In the genomic region with DNA sequence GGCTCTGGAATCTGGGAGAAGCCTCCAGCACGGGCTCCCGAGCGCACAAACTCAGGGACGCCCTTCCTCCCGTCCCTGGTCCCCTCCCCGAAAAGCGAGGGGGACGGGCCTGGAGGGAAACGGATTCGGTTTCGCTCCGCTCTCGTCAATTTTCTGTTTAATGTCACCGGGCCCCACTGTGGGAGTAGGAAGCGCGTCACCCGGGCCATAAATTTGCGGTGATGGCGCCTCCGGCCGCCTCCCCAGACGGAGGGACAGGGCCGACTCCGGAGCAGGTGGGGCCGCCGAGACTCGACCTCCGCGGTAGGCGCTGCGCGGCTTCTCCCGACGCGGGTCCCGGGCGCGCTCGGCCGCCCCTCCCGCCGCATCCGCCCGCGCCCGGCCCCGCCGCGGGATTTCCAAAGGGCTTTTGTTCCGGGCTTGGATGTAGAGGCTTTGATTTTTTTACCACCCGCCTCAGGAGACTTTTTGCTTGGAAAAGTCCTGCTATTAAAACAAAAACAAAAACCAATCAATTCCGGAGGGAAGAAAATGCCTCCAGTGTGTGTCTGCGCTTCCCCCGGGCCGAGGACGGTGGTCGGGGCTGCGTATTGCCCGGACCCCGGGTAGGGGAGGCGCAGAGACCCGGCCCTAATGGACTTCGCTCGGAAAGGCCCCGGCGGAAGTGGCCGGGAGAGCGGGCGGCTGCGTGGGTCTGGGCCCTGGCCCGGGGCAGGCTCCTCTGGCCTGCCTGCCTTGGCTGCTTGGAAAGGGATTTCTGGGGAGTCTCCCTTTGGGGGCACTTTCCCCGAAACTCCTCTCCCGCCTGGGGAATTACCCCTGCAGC, we compare ENCODE assay signal across 8 cellular contexts. TPM values are rescaled to one million over a fixed set of nuclear protein-coding genes. Genes with fewer than 3 reads are reported as not detected.
DNase-seq lines count a peak whose midpoint lies in the region; ATAC-seq, FAIRE-seq and TF ChIP-seq lines count a peak whose summit lies in the region.

No MANE protein-coding gene starts in this region.

- H3K18ac ChIP-seq in neuronal stem cell (ENCODE audit: low read length), result peak overlapping the region; percentile 99

- H3K9me3 ChIP-seq in neuronal stem cell (replicated peaks in 1 of 2; ENCODE audit: control insufficient read depth in 2 of 2, insufficient read depth in 1 of 2, low read depth in 1 of 2, low read length in 2 of 2), result peaks cover 0 to 2% of the 10 kb centered on the region in 2 donors

- H2BK15ac ChIP-seq in neuronal stem cell (ENCODE audit: low read length), result peak overlapping the region; percentile 98

- H4K8ac ChIP-seq in neuronal stem cell (ENCODE audit: low read depth, low read length), result no peak overlapping the region

- peak overlapping the region; percentile 82 for H2AFZ ChIP-seq in neuronal stem cell (ENCODE audit: low read length)

- H2BK12ac ChIP-seq in neuronal stem cell (ENCODE audit: low read length), result peak overlapping the region; percentile 88

- no peak for FAIRE-seq in frontal cortex (lab: Jason Lieb, UNC)

- H3K4me3 Mint-ChIP-seq in CD14-positive monocyte, result peak overlapping the region; percentile 84 to 88
- H3K4me3 Mint-ChIP-seq in IgD-negative memory B cell, result peak overlapping the region; percentile 72 to 82 (median 79)

- H3K4ac ChIP-seq in neuronal stem cell (ENCODE audit: low read length), result peak overlapping the region; percentile 80

- peak overlapping the region; percentile 95 for H3K23ac ChIP-seq in neuronal stem cell (ENCODE audit: low read depth, low read length, poor library complexity)

- peaks cover 6 to 8% of the 10 kb centered on the region in 2 donors for H3K36me3 ChIP-seq in neuronal stem cell (replicated peaks in 1 of 2; ENCODE audit: control insufficient read depth in 2 of 2, insufficient read depth in 2 of 2, low read length in 2 of 2)
- no peaks in the 10 kb centered on the region for H3K36me3 ChIP-seq in urinary bladder (ENCODE audit: insufficient read depth)

- peak overlapping the region; percentile 26 for H3K27ac ChIP-seq in neuronal stem cell (replicated peaks; ENCODE audit: low read length)
- peak overlapping the region; percentile 95 for H3K27ac ChIP-seq in urinary bladder (ENCODE audit: low read depth)

- H3K27me3 ChIP-seq in neuronal stem cell (ENCODE audit: control insufficient read depth in 3 of 3, insufficient read depth in 3 of 3, low read depth in 1 of 3, low read length in 3 of 3), result peaks cover 0 to 32% (median 0%) of the 10 kb centered on the region in 3 experiments

- no CpG with 5 or more reads among the region's 73 CpGs for WGBS in neuronal stem cell (ENCODE audit: extremely low coverage in 2 of 2, insufficient read length in 2 of 2, insufficient replicate concordance in 1 of 2), 2 donors
- WGBS in urinary bladder, result 8% methylated on average over 73 of the region's 73 CpGs

- no peak overlapping the region for H4K91ac ChIP-seq in neuronal stem cell (ENCODE audit: low read depth, low read length, poor library complexity)

- H3K4me2 ChIP-seq in neuronal stem cell (ENCODE audit: insufficient read depth, low read length, poor library complexity, severe bottlenecking), result peak overlapping the region; percentile 100

- DNase-seq in CD14-positive monocyte (ENCODE audit: low spot score) (no peak), frontal cortex (ENCODE audit: low spot score in 2 of 2) (peak; percentile 75 to 78), neuronal stem cell (ENCODE audit: low spot score) (no peak), cerebellar cortex (ENCODE audit: low spot score) (no peak)
- peak; percentile 64 to 70 for DNase-seq in activated T-cell treated with anti-CD3 and anti-CD28 coated beads, Interleukin-2, amount 50 U/mL, for 48 hours

- H3K36me3 Mint-ChIP-seq in CD14-positive monocyte (peaks cover 11 to 13% of the 10 kb centered on the region in 2 donors), IgD-negative memory B cell (no peaks in the 10 kb centered on the region)

- H3K27ac Mint-ChIP-seq in CD14-positive monocyte (peak overlapping the region; percentile 59 to 89 (median 85)), IgD-negative memory B cell (peak overlapping the region in 1 of 3 donors; percentile 71)

- H3K9ac ChIP-seq in neuronal stem cell (ENCODE audit: low read depth, low read length, poor library complexity), result peak overlapping the region; percentile 91

- H2BK5ac ChIP-seq in neuronal stem cell (ENCODE audit: low read length), result peak overlapping the region; percentile 76

- peak overlapping the region; percentile 53 for H2BK120ac ChIP-seq in neuronal stem cell (ENCODE audit: low read depth, low read length)

- ATAC-seq in GM18520 (IDR thresholded peaks at IDR 0.05; ENCODE audit: unreplicated experiment), result no peak

- H3K79me1 ChIP-seq in neuronal stem cell (ENCODE audit: low read depth, low read length), result peaks cover 12% of the 10 kb centered on the region

- H3K27me3 Mint-ChIP-seq in CD14-positive monocyte (ENCODE audit: low read depth in 3 of 3), result peaks cover 20 to 52% (median 21%) of the 10 kb centered on the region in 3 donors
- H3K27me3 Mint-ChIP-seq in IgD-negative memory B cell, result peaks cover 56% of the 10 kb centered on the region

- H3K4me1 Mint-ChIP-seq in CD14-positive monocyte (peaks cover 38% of the 10 kb centered on the region), IgD-negative memory B cell (no peaks in the 10 kb centered on the region)

- H3K4me1 ChIP-seq in neuronal stem cell (ENCODE audit: control insufficient read depth in 2 of 2, insufficient read depth in 1 of 2, low read depth in 1 of 2, low read length in 2 of 2) (peaks cover 53 to 55% of the 10 kb centered on the region in 2 donors), urinary bladder (ENCODE audit: insufficient read depth) (peaks cover 3% of the 10 kb centered on the region)

- H3K9me3 Mint-ChIP-seq in CD14-positive monocyte (peaks cover 0 to 2% (median 0%) of the 10 kb centered on the region in 7 donors), IgD-negative memory B cell (no peaks in the 10 kb centered on the region)

- no peak for TF ChIP-seq CTCF in CD14-positive monocyte (IDR thresholded peaks at IDR 0.05)

- peak overlapping the region; percentile 94 for H2AK5ac ChIP-seq in neuronal stem cell (ENCODE audit: low read depth, low read length)

- intact Hi-C loops in CD14-positive monocyte (cut with micrococcal nuclease), result no loop called here

- peak overlapping the region; percentile 47 for H3K14ac ChIP-seq in neuronal stem cell (ENCODE audit: low read length)

- peak overlapping the region; percentile 44 to 78 for H3K4me3 ChIP-seq in neuronal stem cell (ENCODE audit: low read length in 2 of 2)
- peak overlapping the region; percentile 62 for H3K4me3 ChIP-seq in urinary bladder (ENCODE audit: low read depth, low read length)

RNA-seq across cellular contexts. Expression of gene BAHCC1, which starts 7.8 kb away (rescaled TPM):
- under 1 TPM; 0.11 to 0.27 TPM for polyA plus RNA-seq in CD14-positive monocyte
- not detected for polyA plus RNA-seq in IgD-negative memory B cell
- total RNA-seq in frontal cortex, result 5.7 TPM
- polyA plus RNA-seq in neuronal stem cell (2013, experiment 1 of 2), result 15.9 TPM
- 17.5 TPM for polyA plus RNA-seq in neuronal stem cell (2013, experiment 2 of 2)
- 10.1 TPM for total RNA-seq in urinary bladder
- 15.9 TPM for polyA plus RNA-seq in urinary bladder

Comparison
In these comparisons a context has a peak if more than half of its experiments do, and no peak if none do; other contexts are left out.
1. DNase-seq: peak in activated T-cell treated with anti-CD3 and anti-CD28 coated beads, Interleukin-2, amount 50 U/mL, for 48 hours (2 of 2) and frontal cortex (2 of 2); none in CD14-positive monocyte (single experiment), neuronal stem cell (single experiment) and cerebellar cortex (single experiment).
2. RNA of gene BAHCC1, which starts 7.8 kb away (polyA plus RNA-seq): 15.9 TPM in urinary bladder (single experiment); 0.11 to 0.27 TPM in CD14-positive monocyte and not detected in IgD-negative memory B cell (single experiment); every median in the first group is over 10 times any median in the second.